In the genomic region with DNA sequence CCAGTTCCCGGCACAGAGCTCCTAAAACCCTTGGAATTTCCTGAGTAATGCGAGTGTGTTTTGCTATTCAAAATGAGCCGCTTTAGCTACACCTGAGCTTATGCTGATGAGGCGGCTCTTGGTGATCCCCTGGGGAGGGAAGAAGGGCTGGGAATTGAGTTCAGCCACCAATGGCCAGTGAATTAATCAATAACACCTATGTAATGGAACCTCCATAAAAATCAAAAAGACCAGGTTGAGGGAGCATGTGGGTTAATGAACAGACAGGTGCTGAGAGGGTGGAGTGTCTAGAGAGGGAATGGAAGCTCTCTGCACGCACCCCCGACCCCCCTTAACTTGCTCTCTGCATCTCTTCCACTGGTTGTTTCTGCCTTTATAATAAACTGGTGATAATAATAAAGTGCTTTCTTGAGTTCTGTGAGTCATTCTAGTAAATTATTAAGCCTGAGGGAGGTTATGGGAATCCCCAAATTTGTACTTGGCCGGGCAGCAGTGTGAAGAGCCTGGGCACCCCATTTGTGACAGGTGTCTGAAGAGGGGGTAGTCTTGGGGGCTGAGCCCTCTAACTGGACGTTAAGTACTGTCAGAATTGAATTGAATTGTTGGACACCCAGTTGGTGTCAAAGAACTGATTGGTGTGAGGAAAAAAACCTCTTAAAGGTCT, we compare ENCODE assay signal across 1 cellular context.
TF ChIP-seq lines count a peak whose summit lies in the region.

No MANE protein-coding gene starts in this region.

TF ChIP-seq in SK-N-SH, 30 proteins besides CTCF, POLR2A, EP300 and RAD21:
- TF ChIP-seq TEAD4 (IDR thresholded peaks at IDR 0.05; ENCODE audit: borderline replicate concordance, insufficient read depth) (no peak), USF1 (IDR thresholded peaks at IDR 0.05; ENCODE audit: borderline replicate concordance, low read depth) (no peak), SIN3A (IDR thresholded peaks at IDR 0.05; ENCODE audit: borderline replicate concordance, low read depth, low read length) (no peak), MXI1 (IDR thresholded peaks at IDR 0.05; ENCODE audit: low read depth, low read length) (no peak), YY1 (IDR thresholded peaks at IDR 0.05; ENCODE audit: low read depth) (no peak), IRF3 (IDR thresholded peaks at IDR 0.05; ENCODE audit: low read depth, low read length) (no peak), POLR2AphosphoS5 (IDR thresholded peaks at IDR 0.05; ENCODE audit: low read depth, low read length) (no peak), NFIC (IDR thresholded peaks at IDR 0.05; ENCODE audit: borderline replicate concordance) (no peak), ZBTB33 (IDR thresholded peaks at IDR 0.05; ENCODE audit: borderline replicate concordance, low read depth) (no peak), GATA2 (CRISPR knock-in tag; IDR thresholded peaks at IDR 0.05) (no peak), GABPA (IDR thresholded peaks at IDR 0.05; ENCODE audit: low read depth) (no peak), FOXM1 (IDR thresholded peaks at IDR 0.05; ENCODE audit: low read depth) (no peak), RCOR1 (IDR thresholded peaks at IDR 0.05; ENCODE audit: low read length) (no peak), RFX5 (IDR thresholded peaks at IDR 0.05; ENCODE audit: low read length) (no peak), JUND (IDR thresholded peaks at IDR 0.05) (no peak), ELF1 (IDR thresholded peaks at IDR 0.05) (no peak), FOXJ3 (CRISPR knock-in tag; IDR thresholded peaks at IDR 0.05) (no peak), REST (IDR thresholded peaks at IDR 0.05; ENCODE audit: low read depth, low read length) (no peak)
- TF ChIP-seq, protein P1, sequence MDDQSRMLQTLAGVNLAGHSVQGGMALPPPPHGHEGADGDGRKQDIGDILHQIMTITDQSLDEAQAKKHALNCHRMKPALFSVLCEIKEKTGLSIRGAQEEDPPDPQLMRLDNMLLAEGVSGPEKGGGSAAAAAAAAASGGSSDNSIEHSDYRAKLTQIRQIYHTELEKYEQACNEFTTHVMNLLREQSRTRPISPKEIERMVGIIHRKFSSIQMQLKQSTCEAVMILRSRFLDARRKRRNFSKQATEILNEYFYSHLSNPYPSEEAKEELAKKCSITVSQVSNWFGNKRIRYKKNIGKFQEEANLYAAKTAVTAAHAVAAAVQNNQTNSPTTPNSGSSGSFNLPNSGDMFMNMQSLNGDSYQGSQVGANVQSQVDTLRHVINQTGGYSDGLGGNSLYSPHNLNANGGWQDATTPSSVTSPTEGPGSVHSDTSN (IDR thresholded peaks at IDR 0.05) = no peak
